In the genomic region with DNA sequence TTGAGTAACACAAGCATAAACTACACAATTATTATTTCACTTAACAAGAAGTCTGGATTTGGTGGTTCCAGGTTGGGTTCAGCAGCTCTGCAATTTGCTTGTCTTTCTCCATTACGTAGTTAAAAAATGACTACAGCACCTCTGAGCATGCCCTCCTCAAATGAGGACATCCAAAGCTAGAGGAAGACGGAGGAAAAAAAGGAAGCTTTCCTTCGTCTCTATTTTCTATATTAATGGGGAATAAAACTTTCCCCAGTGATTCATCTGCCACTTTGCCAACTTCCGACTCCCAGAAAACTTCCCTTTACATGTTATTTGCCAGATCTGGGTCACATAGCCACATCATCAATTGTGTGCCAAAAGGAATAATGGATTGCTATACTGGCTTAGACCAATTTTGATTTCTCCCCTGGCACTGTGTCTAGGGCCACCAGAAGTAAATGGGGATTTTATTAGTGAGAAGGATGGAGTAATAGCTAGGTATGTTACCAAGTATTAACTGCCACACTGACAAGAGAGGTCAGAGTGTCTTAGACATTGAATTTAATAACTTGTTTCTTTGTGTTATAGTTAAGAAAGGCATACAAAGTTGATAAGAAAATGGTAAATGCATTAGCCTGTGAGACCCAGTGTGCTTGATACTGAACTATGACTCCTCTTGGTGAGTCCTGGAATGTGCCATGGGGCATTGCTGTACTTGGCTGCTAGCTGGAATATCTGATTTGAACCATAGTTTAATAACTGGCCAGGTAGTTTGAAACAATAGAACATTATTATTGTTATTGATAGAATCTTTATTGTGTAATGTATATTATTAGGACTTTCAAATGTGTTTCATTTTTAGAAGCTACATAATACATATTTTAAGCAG, we compare ENCODE assay signal across 24 cellular contexts.
DNase-seq lines count a peak whose midpoint lies in the region; ATAC-seq, FAIRE-seq and TF ChIP-seq lines count a peak whose summit lies in the region.
"Had no signal": no experiment of that assay in that cellular context is flagged by ENCODE, and none has a peak within 500 bp of the region (broad histone marks: within the 10 kb centered on the region; RNA-seq: fewer than 3 reads in every experiment).

No MANE protein-coding gene starts in this region.

- H3K27ac ChIP-seq in astrocyte (ENCODE audit: low read depth, low read length), result no peak overlapping the region
- no peak overlapping the region for H3K27ac ChIP-seq in effector memory CD4-positive, alpha-beta T cell (ENCODE audit: insufficient read depth, low read length, poor library complexity, severe bottlenecking)
- H3K27ac ChIP-seq in SJCRH30, result no peak overlapping the region
- H3K27ac ChIP-seq: heart right ventricle, suprapubic skin had no signal

- no peak overlapping the region for H3K27ac Mint-ChIP-seq in astrocyte (ENCODE audit: unreplicated experiment)
- H3K27ac Mint-ChIP-seq: activated CD8-positive, alpha-beta T cell treated with anti-CD3 and anti-CD28 coated beads for 36 hours; activated naive CD4-positive, alpha-beta T cell treated with anti-CD3 and anti-CD28 coated beads for 36 hours had no signal

- H3K9me3 ChIP-seq in astrocyte (ENCODE audit: insufficient read depth, low read depth, low read length), result no peaks in the 10 kb centered on the region
- no peaks in the 10 kb centered on the region for H3K9me3 ChIP-seq in effector memory CD4-positive, alpha-beta T cell (ENCODE audit: control insufficient read depth, low read length)
- no peaks in the 10 kb centered on the region for H3K9me3 ChIP-seq in SJCRH30 (replicated peaks)
- H3K9me3 ChIP-seq: suprapubic skin had no signal

- H3K4me1 ChIP-seq in astrocyte (ENCODE audit: insufficient read depth, low read length) (peaks cover 5% of the 10 kb centered on the region), SJCRH30 (no peaks in the 10 kb centered on the region)
- H3K4me1 ChIP-seq in effector memory CD4-positive, alpha-beta T cell (ENCODE audit: control insufficient read depth, insufficient read depth, low read length, poor library complexity, severe bottlenecking), result no peaks in the 10 kb centered on the region

- ATAC-seq in HG02759 (IDR thresholded peaks at IDR 0.05; ENCODE audit: unreplicated experiment), result no peak
- ATAC-seq: activated CD4-positive, CD25-positive, alpha-beta regulatory T cell treated with anti-CD3 and anti-CD28 coated beads, Interleukin-2, amount 50 U/mL, for 24 hours; activated CD8-positive, alpha-beta T cell treated with anti-CD3 and anti-CD28 coated beads for 36 hours; activated T-cell treated with anti-CD3 and anti-CD28 coated beads, Interleukin-2, amount 50 U/mL, for 4 hours had no signal

- H3K4me3 ChIP-seq in astrocyte (ENCODE audit: insufficient read depth, low read depth, low read length) (no peak overlapping the region), SJCRH30 (no peak overlapping the region)
- H3K4me3 ChIP-seq in effector memory CD4-positive, alpha-beta T cell (ENCODE audit: insufficient read depth, low read depth, low read length, poor library complexity, severe bottlenecking), result no peak overlapping the region
- H3K4me3 ChIP-seq: heart right ventricle, suprapubic skin had no signal

- no peak overlapping the region for H3K4me3 Mint-ChIP-seq in astrocyte (ENCODE audit: unreplicated experiment)
- H3K4me3 Mint-ChIP-seq: activated CD8-positive, alpha-beta T cell treated with anti-CD3 and anti-CD28 coated beads for 36 hours; activated naive CD4-positive, alpha-beta T cell treated with anti-CD3 and anti-CD28 coated beads for 36 hours; activated T-cell treated with anti-CD3 and anti-CD28 coated beads, Interleukin-2, amount 50 U/mL, for 4 hours; CD4-positive, CD25-positive, alpha-beta regulatory T cell had no signal

- FAIRE-seq in H54 (lab: Jason Lieb, UNC) (peak; percentile 69), astrocyte (lab: Jason Lieb, UNC) (no peak)
- FAIRE-seq: H1 had no signal

- H2AFZ ChIP-seq in astrocyte (ENCODE audit: low read depth, low read length), result no peak overlapping the region

- H3K27me3 Mint-ChIP-seq in astrocyte (ENCODE audit: low read depth, unreplicated experiment), result no peaks in the 10 kb centered on the region
- H3K27me3 Mint-ChIP-seq: activated CD8-positive, alpha-beta T cell treated with anti-CD3 and anti-CD28 coated beads for 36 hours; CD4-positive, CD25-positive, alpha-beta regulatory T cell had no signal

- DNase-seq in H54 (ENCODE audit: insufficient read length, low spot score) (no peak), astrocyte (ENCODE audit: low read depth) (peak; percentile 17), fibroblast of peridontal ligament (ENCODE audit: extremely low read depth) (peak; percentile 30), renal cortical epithelial cell (ENCODE audit: low read depth) (peak; percentile 18), NCI-H187 (lab: John Stamatoyannopoulos, UW) (no peak), SJCRH30 (no peak)
- DNase-seq in effector memory CD4-positive, alpha-beta T cell, result no peak
- DNase-seq: activated CD8-positive, alpha-beta T cell treated with anti-CD3 and anti-CD28 coated beads for 36 hours; activated naive CD4-positive, alpha-beta T cell treated with anti-CD3 and anti-CD28 coated beads for 36 hours; activated T-cell treated with anti-CD3 and anti-CD28 coated beads, Interleukin-2, amount 50 U/mL, for 4 hours; aorta; CD4-positive, CD25-positive, alpha-beta regulatory T cell; DMS 273 treated with DMSO at 0.1 percent for 48 hours; effector CD8-positive, alpha-beta T cell; heart right ventricle; KG1; NCI-H2029; NCI-H446 treated with DMSO at 0.1 percent for 48 hours; NK-92 treated with Interleukin-12 subunit alpha and Interleukin-12 subunit beta, amount 100 ng/mL, for 24 hours; T-helper 9 cell had no signal

- no peaks in the 10 kb centered on the region for H3K9me3 Mint-ChIP-seq in astrocyte (ENCODE audit: unreplicated experiment)

- H3K27me3 ChIP-seq in astrocyte (ENCODE audit: insufficient read depth, low read length), result no peaks in the 10 kb centered on the region
- H3K27me3 ChIP-seq in effector memory CD4-positive, alpha-beta T cell (replicated peaks; ENCODE audit: control insufficient read depth, insufficient read depth, low read length, poor library complexity, severe bottlenecking), result no peaks in the 10 kb centered on the region
- no peaks in the 10 kb centered on the region for H3K27me3 ChIP-seq in SJCRH30
- H3K27me3 ChIP-seq: heart right ventricle, suprapubic skin had no signal

- H3K36me3 ChIP-seq in astrocyte (ENCODE audit: insufficient read depth, low read length) (no peaks in the 10 kb centered on the region), SJCRH30 (no peaks in the 10 kb centered on the region; the same call in none of the 2 replicates)
- no peaks in the 10 kb centered on the region for H3K36me3 ChIP-seq in effector memory CD4-positive, alpha-beta T cell (ENCODE audit: control insufficient read depth, insufficient read depth, low read length)
- H3K36me3 ChIP-seq: suprapubic skin had no signal

- peaks cover 93% of the 10 kb centered on the region for H4K20me1 ChIP-seq in astrocyte (ENCODE audit: insufficient read depth, low read length)

- TF ChIP-seq CTCF in astrocyte (IDR thresholded peaks at IDR 0.05; ENCODE audit: insufficient read depth, low read depth, low read length), result no peak

- peak overlapping the region; percentile 12 for H3K4me2 ChIP-seq in astrocyte (ENCODE audit: low read length)

- no peak for TF ChIP-seq POLR2A in H54 (IDR thresholded peaks at IDR 0.05; ENCODE audit: low read depth, low read length)

- H3K9ac ChIP-seq in astrocyte (ENCODE audit: low read length), result no peak overlapping the region

- peaks cover 19% of the 10 kb centered on the region for H3K4me1 Mint-ChIP-seq in astrocyte (ENCODE audit: low read depth, unreplicated experiment)

- H3K36me3 Mint-ChIP-seq in astrocyte (ENCODE audit: low read depth, unreplicated experiment), result no peaks in the 10 kb centered on the region

- peaks cover 100% of the 10 kb centered on the region for H3K79me2 ChIP-seq in astrocyte (ENCODE audit: insufficient read depth, low read length)

Comparison
In these comparisons a context has a peak if more than half of its experiments do, and no peak if none do; other contexts are left out.
1. DNase-seq: peak in astrocyte (single experiment), fibroblast of peridontal ligament (single experiment) and renal cortical epithelial cell (single experiment); none in H54 (single experiment), effector memory CD4-positive, alpha-beta T cell (0 of 3), NCI-H187 (0 of 2) and SJCRH30 (0 of 2).